ENCODE assay signal across 15 cellular contexts in genomic region chr1:151313501-151313900, GRCh38. TPM values are rescaled to one million over a fixed set of nuclear protein-coding genes. Genes with fewer than 3 reads are reported as not detected.
DNase-seq lines count a peak whose midpoint lies in the region; ATAC-seq, FAIRE-seq and TF ChIP-seq lines count a peak whose summit lies in the region.
"Had no signal": no experiment of that assay in that cellular context is flagged by ENCODE, and none has a peak within 500 bp of the region (broad histone marks: within the 10 kb centered on the region; RNA-seq: fewer than 3 reads in every experiment).

No MANE protein-coding gene starts in this region.

- peak overlapping the region; percentile 40 for H3K4me3 Mint-ChIP-seq in astrocyte (ENCODE audit: unreplicated experiment)

- H3K4me1 ChIP-seq in IMR-90 (ENCODE audit: control insufficient read depth, insufficient read depth, low read length) (peaks cover 39% of the 10 kb centered on the region), astrocyte (ENCODE audit: insufficient read depth, low read length) (peaks cover 56% of the 10 kb centered on the region)

- peaks cover 57% of the 10 kb centered on the region for H3K79me2 ChIP-seq in astrocyte (ENCODE audit: insufficient read depth, low read length)

- peak overlapping the region; percentile 39; the same call in 2 of the 3 replicates for H2BK15ac ChIP-seq in IMR-90 (ENCODE audit: low read depth, low read length)

- peak overlapping the region; percentile 18 for H2BK20ac ChIP-seq in IMR-90 (ENCODE audit: low read depth, low read length)

- peak overlapping the region; percentile 100 for H3K27ac Mint-ChIP-seq in astrocyte (ENCODE audit: unreplicated experiment)

- dilution Hi-C loops in IMR-90 (cut with HindIII; ENCODE audit: low sequenced_read_pairs, unreplicated experiment) = no loop called here

- H3K4ac ChIP-seq in IMR-90 (ENCODE audit: low read depth, low read length) = peak overlapping the region; percentile 78

- H3K23ac ChIP-seq in IMR-90 (ENCODE audit: low read depth, low read length) = peak overlapping the region; percentile 74; the same call in 1 of the 2 replicates

- no peak for TF ChIP-seq POLR2A in IMR-90 (IDR thresholded peaks at IDR 0.05; ENCODE audit: low read depth, low read length)

- CTCF ChIA-PET in IMR-90 (lab: Yijun Ruan, JAX) = interaction anchor here (1.3 to 1.5 kb wide), 2 partner anchors 14 to 27 kb away, joined by 5 to 6 read pairs; partner anchors contain the start of gene PI4KB

- intact Hi-C loops in IMR-90 (cut with micrococcal nuclease) (no loop called here), left ventricle myocardium superior (cut with micrococcal nuclease) (no loop called here)

- H2AFZ ChIP-seq in IMR-90 (replicated peaks; ENCODE audit: low read length, poor library complexity) (no peak overlapping the region), astrocyte (ENCODE audit: low read depth, low read length) (no peak overlapping the region)

- in situ Hi-C loops in IMR-90 (cut with MboI; ENCODE audit: low sequenced_read_pairs) = loop anchor here (25.0 kb wide), 1 partner anchor 674 kb away; the partner anchor contains the start of gene S100A10

- TF ChIP-seq CTCF in IMR-90 (conservative IDR thresholded peaks at IDR 0.05; ENCODE audit: low read depth, low read length) = no peak
- no peak for TF ChIP-seq CTCF in astrocyte (IDR thresholded peaks at IDR 0.05; ENCODE audit: insufficient read depth, low read depth, low read length)

- H4K8ac ChIP-seq in IMR-90 (ENCODE audit: low read depth in 2 of 2, low read length in 2 of 2) = peak overlapping the region in 1 of 2 experiments; percentile 46; a peak in 2 of 4 replicates

- H2AK9ac ChIP-seq in IMR-90 (replicated peaks; ENCODE audit: low read depth, low read length, poor library complexity) = peak overlapping the region; percentile 6

- H3K18ac ChIP-seq in IMR-90 (ENCODE audit: low read depth, low read length) = peak overlapping the region; percentile 5; the same call in 1 of the 2 replicates

- no peak overlapping the region for H4K5ac ChIP-seq in IMR-90 (ENCODE audit: low read depth, low read length)

- no peaks in the 10 kb centered on the region for H3K27me3 Mint-ChIP-seq in astrocyte (ENCODE audit: low read depth, unreplicated experiment)

- peaks cover 34% of the 10 kb centered on the region for H3K36me3 ChIP-seq in IMR-90 (ENCODE audit: control insufficient read depth, insufficient read depth, low read length)
- peaks cover 22% of the 10 kb centered on the region for H3K36me3 ChIP-seq in astrocyte (ENCODE audit: insufficient read depth, low read length)

- peaks cover 37 to 85% of the 10 kb centered on the region in 2 experiments for H3K79me1 ChIP-seq in IMR-90 (ENCODE audit: low read depth in 1 of 2, low read length in 2 of 2)

- no peaks in the 10 kb centered on the region for H3K27me3 ChIP-seq in IMR-90 (ENCODE audit: control insufficient read depth, insufficient read depth, low read length)
- no peaks in the 10 kb centered on the region for H3K27me3 ChIP-seq in astrocyte (ENCODE audit: insufficient read depth, low read length)

- peak overlapping the region; percentile 85 for H2BK120ac ChIP-seq in IMR-90 (ENCODE audit: low read depth, low read length)

- ATAC-seq in IMR-90 (ENCODE audit: low read depth) (no peak), left ventricle myocardium superior (peak; percentile 56)
- ATAC-seq: esophagus mucosa had no signal

- H3K9me1 ChIP-seq in IMR-90 (ENCODE audit: insufficient read depth, low read length) = peaks cover 50% of the 10 kb centered on the region

- no peak for DNase-seq in IMR-90
- no peak for DNase-seq in astrocyte (ENCODE audit: low read depth)
- peak; percentile 59 for DNase-seq in left ventricle myocardium superior
- peak in 1 of 49 donors; percentile 11 for DNase-seq in substantia nigra (lab: John Stamatoyannopoulos, UW)
- no peak for DNase-seq in NCI-H2029 (lab: John Stamatoyannopoulos, UW)
- DNase-seq in dermis blood vessel endothelial cell = no peak
- no peak for DNase-seq in stimulated activated CD4-positive, alpha-beta T cell treated with anti-CD3 and anti-CD28 coated beads, Interleukin-15, amount 100 ng/mL, for 24 hours
- DNase-seq: activated CD8-positive, alpha-beta memory T cell treated with anti-CD3 and anti-CD28 coated beads for 24 hours; NCI-H1436; NK-92 treated with Interleukin-12 subunit alpha and Interleukin-12 subunit beta, amount 100 ng/mL, for 24 hours had no signal

- no TSS peak for BruUV-seq in IMR-90 (replicated peaks; lab: Mats Ljungman, UMichigan)

- H3K27ac ChIP-seq in IMR-90 (ENCODE audit: insufficient read depth, low read length) (peak overlapping the region; percentile 29), astrocyte (ENCODE audit: low read depth, low read length) (peak overlapping the region; percentile 43), substantia nigra (ENCODE audit: low read depth, low read length, poor library complexity, severe bottlenecking) (peak overlapping the region; percentile 96)

- H4K20me1 ChIP-seq in IMR-90 (ENCODE audit: insufficient read depth, low read length) (peaks cover 51% of the 10 kb centered on the region), astrocyte (ENCODE audit: insufficient read depth, low read length) (peaks cover 38% of the 10 kb centered on the region)

- peak overlapping the region; percentile 53 for H2AK5ac ChIP-seq in IMR-90 (ENCODE audit: low read depth, low read length)

- no peaks in the 10 kb centered on the region for H3K9me3 Mint-ChIP-seq in astrocyte (ENCODE audit: unreplicated experiment)
- H3K9me3 Mint-ChIP-seq: T-helper 1 cell treated with Interleukin-12 subunit alpha and Interleukin-12 subunit beta and Interleukin-4 antibody, amounts not matched to agents 30 μg/mL and 1 μg/mL, for 36 hours had no signal

- POLR2A ChIA-PET in IMR-90 (lab: Charles Lee; ENCODE audit: unreplicated experiment) = interaction anchor here (1.2 kb wide), 1 partner anchor 14 kb away, joined by 4 read pairs; the partner anchor contains the start of gene PI4KB

- no peak overlapping the region for H3K4me2 ChIP-seq in IMR-90 (ENCODE audit: low read depth, low read length)
- H3K4me2 ChIP-seq in astrocyte (ENCODE audit: low read length) = peak overlapping the region; percentile 70

- no peak overlapping the region for H3K56ac ChIP-seq in IMR-90 (ENCODE audit: extremely low read depth, insufficient read depth, low read length)

- no peaks in the 10 kb centered on the region for H3K9me3 ChIP-seq in IMR-90 (ENCODE audit: control insufficient read depth, insufficient read depth, low read length)
- H3K9me3 ChIP-seq in astrocyte (ENCODE audit: insufficient read depth, low read depth, low read length) = no peaks in the 10 kb centered on the region

- no peak overlapping the region for H3K4me3 ChIP-seq in IMR-90 (ENCODE audit: insufficient read depth, low read depth, low read length)
- H3K4me3 ChIP-seq in astrocyte (ENCODE audit: insufficient read depth, low read depth, low read length) = no peak overlapping the region

- WGBS in IMR-90 (ENCODE audit: extremely low coverage in 2 of 2, insufficient read length in 1 of 2), 2 experiments = no CpG with 5 or more reads among the region's 2 CpGs

- peak overlapping the region; percentile 20; the same call in 1 of the 2 replicates for H4K91ac ChIP-seq in IMR-90 (ENCODE audit: insufficient read depth, low read depth, low read length)

- peak overlapping the region; percentile 61 for H3K14ac ChIP-seq in IMR-90 (replicated peaks; ENCODE audit: low read depth, low read length)

- no peak for FAIRE-seq in astrocyte (lab: Jason Lieb, UNC)
- FAIRE-seq: D721Med, HTR-8/SVneo had no signal

- no peak for TF ChIP-seq RAD21 in IMR-90 (IDR thresholded peaks at IDR 0.05; ENCODE audit: low read length)

- peaks cover 60% of the 10 kb centered on the region for H3K4me1 Mint-ChIP-seq in astrocyte (ENCODE audit: low read depth, unreplicated experiment)

- H2BK5ac ChIP-seq in IMR-90 (ENCODE audit: low read depth, low read length, poor library complexity, severe bottlenecking) = peak overlapping the region; percentile 11

- no peak overlapping the region for H3K9ac ChIP-seq in IMR-90 (ENCODE audit: low read depth, low read length)
- H3K9ac ChIP-seq in astrocyte (ENCODE audit: low read length) = peak overlapping the region; percentile 38

- H3K36me3 Mint-ChIP-seq in astrocyte (ENCODE audit: low read depth, unreplicated experiment) = peaks cover 32% of the 10 kb centered on the region

TF ChIP-seq in IMR-90, 13 proteins besides CTCF, POLR2A, EP300 and RAD21 (continues in another document):
- no peak for TF ChIP-seq FOS (IDR thresholded peaks at IDR 0.05; ENCODE audit: low read depth, low read length)

RNA-seq across cellular contexts. Expression of gene PI4KB, which starts 13.7 kb away (rescaled TPM):
- total RNA-seq in IMR-90 (2012; rRNA removed) = 77.2 and 94.5 TPM in 2 replicates
- 82.4 and 91.5 TPM in 2 replicates for polyA plus RNA-seq in IMR-90 (2012; rRNA removed)
- 47.9 and 66.0 TPM in 2 replicates for polyA plus RNA-seq in IMR-90 (2012; cell fraction: cytosol; rRNA removed)
- 103 and 135 TPM in 2 replicates for polyA plus RNA-seq in IMR-90 (2012; cell fraction: nucleus; rRNA removed; ENCODE audit: low replicate concordance)
- total RNA-seq in astrocyte = 59.4 and 67.8 TPM in 2 replicates
- total RNA-seq in left ventricle myocardium superior = 46.8 TPM
- total RNA-seq in dermis blood vessel endothelial cell = 45.5 and 55.3 TPM in 2 replicates

RNA-seq across cellular contexts. Expression of gene ZNF687, which starts 31.4 kb away (rescaled TPM):
- total RNA-seq in IMR-90 (2012; rRNA removed) = 5.7 and 6.4 TPM in 2 replicates
- 10.8 and 13.7 TPM in 2 replicates for polyA plus RNA-seq in IMR-90 (2012; rRNA removed)
- polyA plus RNA-seq in IMR-90 (2012; cell fraction: cytosol; rRNA removed) = 5.8 and 12.6 TPM in 2 replicates
- polyA plus RNA-seq in IMR-90 (2012; cell fraction: nucleus; rRNA removed; ENCODE audit: low replicate concordance) = 22.7 and 52.2 TPM in 2 replicates
- 15.4 and 19.1 TPM in 2 replicates for total RNA-seq in astrocyte
- total RNA-seq in left ventricle myocardium superior = 11.7 TPM
- 12.6 and 16.6 TPM in 2 replicates for total RNA-seq in dermis blood vessel endothelial cell

RNA-seq across cellular contexts. Expression of gene RFX5, which starts 33.6 kb away (rescaled TPM):
- 37.8 and 44.4 TPM in 2 replicates for total RNA-seq in IMR-90 (2012; rRNA removed)
- 26.8 and 29.3 TPM in 2 replicates for polyA plus RNA-seq in IMR-90 (2012; rRNA removed)
- 17.7 and 36.9 TPM in 2 replicates for polyA plus RNA-seq in IMR-90 (2012; cell fraction: cytosol; rRNA removed)
- polyA plus RNA-seq in IMR-90 (2012; cell fraction: nucleus; rRNA removed; ENCODE audit: low replicate concordance) = 74.2 and 105 TPM in 2 replicates
- total RNA-seq in astrocyte = 55.3 and 61.3 TPM in 2 replicates
- 21.1 TPM for total RNA-seq in left ventricle myocardium superior
- 68.8 and 73.3 TPM in 2 replicates for total RNA-seq in dermis blood vessel endothelial cell

RNA-seq across cellular contexts. Expression of gene PSMD4, which starts 59.0 kb away (rescaled TPM):
- total RNA-seq in IMR-90 (2012; rRNA removed) (289 and 349 TPM in 2 replicates), astrocyte (154 and 171 TPM in 2 replicates), left ventricle myocardium superior (149 TPM), dermis blood vessel endothelial cell (231 and 242 TPM in 2 replicates)
- polyA plus RNA-seq in IMR-90 (2012; rRNA removed) = 282 and 314 TPM in 2 replicates
- polyA plus RNA-seq in IMR-90 (2012; cell fraction: cytosol; rRNA removed) = 247 and 276 TPM in 2 replicates
- polyA plus RNA-seq in IMR-90 (2012; cell fraction: nucleus; rRNA removed; ENCODE audit: low replicate concordance) = 150 and 155 TPM in 2 replicates

RNA-seq across cellular contexts. Expression of gene SELENBP1, which starts 59.0 kb away (rescaled TPM):
- total RNA-seq in IMR-90 (2012; rRNA removed) = 21.1 and 21.3 TPM in 2 replicates
- 54.9 and 56.9 TPM in 2 replicates for polyA plus RNA-seq in IMR-90 (2012; rRNA removed)
- polyA plus RNA-seq in IMR-90 (2012; cell fraction: cytosol; rRNA removed) = 54.1 and 66.8 TPM in 2 replicates
- polyA plus RNA-seq in IMR-90 (2012; cell fraction: nucleus; rRNA removed; ENCODE audit: low replicate concordance) = 144 and 236 TPM in 2 replicates
- 7.2 and 7.3 TPM in 2 replicates for total RNA-seq in astrocyte
- 99.1 TPM for total RNA-seq in left ventricle myocardium superior
- total RNA-seq in dermis blood vessel endothelial cell = 5.3 TPM in 2 replicates
- polyA plus RNA-seq: neural cell had no signal

Comparison
In these comparisons a context has a peak if more than half of its experiments do, and no peak if none do; other contexts are left out.
1. H3K27ac ChIP-seq: peak in every context shown above with its lines; median percentile 96 in substantia nigra; 43 in astrocyte; 29 in IMR-90.